ENCODE assay signal across 1 cellular context in the genomic region with DNA sequence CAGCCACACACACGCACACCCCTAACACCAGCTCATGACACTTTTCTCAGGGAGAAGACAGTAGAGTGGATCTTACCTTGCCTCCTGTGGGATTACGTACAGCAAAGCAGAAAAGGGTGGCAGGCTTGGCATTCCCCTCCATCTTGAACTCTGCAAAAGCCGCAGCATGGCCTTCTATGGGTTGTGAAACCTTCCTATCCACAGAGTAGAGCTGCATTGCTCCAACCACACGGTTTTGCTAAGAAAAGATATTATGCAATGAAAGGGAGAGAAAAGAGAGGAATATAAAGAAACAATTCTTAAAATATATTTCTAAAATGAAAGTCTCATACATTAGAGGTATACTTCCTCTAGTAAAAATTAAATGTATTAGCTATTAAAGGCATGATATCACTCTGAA.
A peak's percentile ranks its signal among the peaks of the same experiment; 100 is the strongest.
TF ChIP-seq lines count a peak whose summit lies in the region.

No MANE protein-coding gene starts in this region.

TF ChIP-seq in K562, 482 proteins besides CTCF, POLR2A, EP300 and RAD21 (continued from another document):
- no peak for TF ChIP-seq CEBPG (CRISPR knock-in tag; IDR thresholded peaks at IDR 0.05)
- TF ChIP-seq CEBPG (tag; conservative IDR thresholded peaks at IDR 0.05 in 1 of 2, IDR thresholded peaks at IDR 0.05 in 1 of 2) = peak; percentile 66 to 70
- TF ChIP-seq ZNF274 (IDR thresholded peaks at IDR 0.05; ENCODE audit: borderline replicate concordance, low read depth, low read length) = no peak
- no peak for TF ChIP-seq POLR3A (IDR thresholded peaks at IDR 0.05; ENCODE audit: borderline replicate concordance, extremely low read depth, insufficient read depth, insufficient read length)
- TF ChIP-seq SRF (CRISPR knock-in tag; IDR thresholded peaks at IDR 0.05) = peak in 1 of 2 experiments; percentile 71; a peak in 2 of 4 replicates
- TF ChIP-seq CEBPB (tag; IDR thresholded peaks at IDR 0.05) = peak; percentile 78
- TF ChIP-seq, protein P1, sequence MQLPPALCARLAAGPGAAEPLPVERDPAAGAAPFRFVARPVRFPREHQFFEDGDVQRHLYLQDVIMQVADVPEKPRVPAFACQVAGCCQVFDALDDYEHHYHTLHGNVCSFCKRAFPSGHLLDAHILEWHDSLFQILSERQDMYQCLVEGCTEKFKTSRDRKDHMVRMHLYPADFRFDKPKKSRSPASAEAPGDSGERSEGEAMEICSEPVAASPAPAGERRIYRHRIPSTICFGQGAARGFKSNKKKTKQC (CRISPR knock-in tag; IDR thresholded peaks at IDR 0.05) = no peak
TF ChIP-seq in K562: peak in this region for 4.
